ENCODE assay signal across 2 cellular contexts in genomic region chr15:94168250-94168649, GRCh38.
TF ChIP-seq lines count a peak whose summit lies in the region.

No MANE protein-coding gene starts in this region.

TF ChIP-seq in SK-N-SH, 30 proteins besides CTCF, POLR2A, EP300 and RAD21 (continued from another document):
- no peak for TF ChIP-seq REST (IDR thresholded peaks at IDR 0.05; ENCODE audit: low read depth, low read length)
- no peak for TF ChIP-seq FOXJ3 (CRISPR knock-in tag; IDR thresholded peaks at IDR 0.05)
- no peak for TF ChIP-seq RCOR1 (IDR thresholded peaks at IDR 0.05; ENCODE audit: low read length)
- no peak for TF ChIP-seq NFIC (IDR thresholded peaks at IDR 0.05; ENCODE audit: borderline replicate concordance)
- no peak for TF ChIP-seq JUND (IDR thresholded peaks at IDR 0.05)
- TF ChIP-seq MAX (IDR thresholded peaks at IDR 0.05; ENCODE audit: low read depth), result no peak
- no peak for TF ChIP-seq MEF2A (IDR thresholded peaks at IDR 0.05; ENCODE audit: borderline replicate concordance, low read depth)
- TF ChIP-seq ELF1 (IDR thresholded peaks at IDR 0.05), result no peak
- TF ChIP-seq NRF1 (IDR thresholded peaks at IDR 0.05; ENCODE audit: low read depth, low read length), result no peak
- TF ChIP-seq TAF1 (IDR thresholded peaks at IDR 0.05; ENCODE audit: borderline replicate concordance, low read depth, low read length), result no peak
- TF ChIP-seq CHD2 (IDR thresholded peaks at IDR 0.05; ENCODE audit: low read length, partially characterized antibody), result no peak
- no peak for TF ChIP-seq TCF12 (IDR thresholded peaks at IDR 0.05)
- no peak for TF ChIP-seq FOSL2 (IDR thresholded peaks at IDR 0.05; ENCODE audit: borderline replicate concordance, low read depth)
- no peak for TF ChIP-seq GABPA (IDR thresholded peaks at IDR 0.05; ENCODE audit: low read depth)
- TF ChIP-seq EZH2phosphoT487 (IDR thresholded peaks at IDR 0.05; ENCODE audit: borderline replicate concordance, low read depth), result no peak

TF ChIP-seq in SK-N-SH treated with all-trans-retinoic acid at 6 μM for 48 hours, 23 proteins besides CTCF, POLR2A, EP300 and RAD21 (continued from another document):
- no peak for TF ChIP-seq TSHZ2 (CRISPR knock-in tag; IDR thresholded peaks at IDR 0.05)
- no peak for TF ChIP-seq CSRNP3 (CRISPR knock-in tag; IDR thresholded peaks at IDR 0.05)
- TF ChIP-seq POU6F1 (CRISPR knock-in tag; IDR thresholded peaks at IDR 0.05; ENCODE audit: borderline replicate concordance, low read depth), result no peak
- no peak for TF ChIP-seq ARNTL (CRISPR knock-in tag; IDR thresholded peaks at IDR 0.05; ENCODE audit: borderline replicate concordance, low read depth)
- TF ChIP-seq TOX (CRISPR knock-in tag; IDR thresholded peaks at IDR 0.05; ENCODE audit: borderline replicate concordance), result no peak
- TF ChIP-seq CREB5 (CRISPR knock-in tag; IDR thresholded peaks at IDR 0.05; ENCODE audit: low read depth), result no peak
- no peak for TF ChIP-seq ZNF70 (CRISPR knock-in tag; IDR thresholded peaks at IDR 0.05)
- no peak for TF ChIP-seq RARB (CRISPR knock-in tag; IDR thresholded peaks at IDR 0.05)
